ENCODE assay signal across 15 cellular contexts in the genomic region with DNA sequence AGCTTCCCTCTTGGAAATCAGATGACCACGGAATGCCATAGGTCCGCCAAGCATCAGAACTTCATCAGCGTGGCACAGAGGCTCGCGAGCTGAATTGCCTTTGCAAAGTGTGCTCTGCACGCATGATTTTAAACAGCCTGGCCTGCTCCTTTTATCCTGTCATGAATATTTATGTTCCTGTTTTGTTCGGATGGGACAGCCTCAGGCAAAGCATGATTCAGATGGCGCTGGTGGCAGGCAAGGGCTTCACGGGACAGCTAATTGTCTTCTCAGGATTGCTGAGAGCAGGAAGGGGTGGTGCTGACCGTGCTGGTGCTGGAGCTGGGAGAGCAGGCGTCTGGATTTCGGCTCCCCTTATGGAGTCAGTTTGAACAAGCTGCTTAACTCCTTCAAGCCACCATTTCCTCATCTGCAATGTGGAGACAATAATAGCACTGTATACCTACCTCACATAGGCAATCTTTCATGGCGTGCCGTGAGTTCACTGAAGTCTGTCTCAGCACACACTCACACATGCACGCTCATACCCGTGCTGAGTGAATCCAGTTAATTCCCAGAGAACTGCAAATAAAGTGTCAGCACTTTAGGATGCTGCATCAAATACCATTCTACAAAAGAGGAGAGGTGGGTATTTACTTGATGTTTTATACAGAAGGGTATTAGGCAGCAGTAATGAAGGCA.
DNase-seq lines count a peak whose midpoint lies in the region; ATAC-seq and TF ChIP-seq lines count a peak whose summit lies in the region.
"Had no signal": no experiment of that assay in that cellular context is flagged by ENCODE, and none has a peak within 500 bp of the region (broad histone marks: within the 10 kb centered on the region; RNA-seq: fewer than 3 reads in every experiment).

No MANE protein-coding gene starts in this region.

- TF ChIP-seq POLR2A in prostate gland (IDR thresholded peaks at IDR 0.05), result no peak

- H3K4me3 Mint-ChIP-seq in activated T-cell treated with anti-CD3 and anti-CD28 coated beads, Interleukin-2, amount 50 U/mL, for 24 hours, result no peak overlapping the region
- H3K4me3 Mint-ChIP-seq: stimulated activated naive CD8-positive, alpha-beta T cell treated with anti-CD3 and anti-CD28 coated beads, Interleukin-15, Interleukin-2, amounts not matched to agents 100 ng/mL and 50 ng/mL, for 24 hours had no signal

- WGBS in prostate gland, result 37% methylated on average over 16 of the region's 16 CpGs

- H3K27me3 Mint-ChIP-seq in activated T-cell treated with anti-CD3 and anti-CD28 coated beads, Interleukin-2, amount 50 U/mL, for 24 hours, result no peaks in the 10 kb centered on the region
- H3K27me3 Mint-ChIP-seq: stimulated activated naive CD8-positive, alpha-beta T cell treated with anti-CD3 and anti-CD28 coated beads, Interleukin-15, Interleukin-2, amounts not matched to agents 100 ng/mL and 50 ng/mL, for 24 hours had no signal

- TF ChIP-seq CTCF in fibroblast of villous mesenchyme (IDR thresholded peaks at IDR 0.05; ENCODE audit: insufficient read depth, low read depth, low read length) (no peak), prostate gland (IDR thresholded peaks at IDR 0.05) (no peak), WERI-Rb-1 (IDR thresholded peaks at IDR 0.05; ENCODE audit: low read depth, low read length) (no peak)

- H3K27ac Mint-ChIP-seq in activated T-cell treated with anti-CD3 and anti-CD28 coated beads, Interleukin-2, amount 50 U/mL, for 24 hours, result no peak overlapping the region
- H3K27ac Mint-ChIP-seq: stimulated activated naive CD8-positive, alpha-beta T cell treated with anti-CD3 and anti-CD28 coated beads, Interleukin-15, Interleukin-2, amounts not matched to agents 100 ng/mL and 50 ng/mL, for 24 hours had no signal

- no peak for ATAC-seq in GM18909 (IDR thresholded peaks at IDR 0.05; ENCODE audit: poor library complexity, unreplicated experiment)
- no peak for ATAC-seq in GM21381 (IDR thresholded peaks at IDR 0.05; ENCODE audit: unreplicated experiment)
- ATAC-seq: PC-3 had no signal

- H3K4me1 ChIP-seq in prostate gland (replicated peaks), result no peaks in the 10 kb centered on the region

- H3K27ac ChIP-seq in prostate gland (no peak overlapping the region), WERI-Rb-1 (no peak overlapping the region)
- H3K27ac ChIP-seq: VCaP had no signal

- no peaks in the 10 kb centered on the region for H3K4me1 Mint-ChIP-seq in activated T-cell treated with anti-CD3 and anti-CD28 coated beads, Interleukin-2, amount 50 U/mL, for 24 hours (ENCODE audit: low read depth)

- no peaks in the 10 kb centered on the region for H3K36me3 ChIP-seq in prostate gland
- no peaks in the 10 kb centered on the region for H3K36me3 ChIP-seq in WERI-Rb-1

- H3K27me3 ChIP-seq in prostate gland (replicated peaks; ENCODE audit: insufficient read depth) (no peaks in the 10 kb centered on the region), WERI-Rb-1 (ENCODE audit: insufficient read depth, low read depth, severe bottlenecking) (no peaks in the 10 kb centered on the region)

- H3K9me3 ChIP-seq in prostate gland (no peaks in the 10 kb centered on the region), WERI-Rb-1 (ENCODE audit: severe bottlenecking) (no peaks in the 10 kb centered on the region)

- no peaks in the 10 kb centered on the region for H3K9me3 Mint-ChIP-seq in activated T-cell treated with anti-CD3 and anti-CD28 coated beads, Interleukin-2, amount 50 U/mL, for 24 hours
- H3K9me3 Mint-ChIP-seq: stimulated activated naive CD8-positive, alpha-beta T cell treated with anti-CD3 and anti-CD28 coated beads, Interleukin-15, Interleukin-2, amounts not matched to agents 100 ng/mL and 50 ng/mL, for 24 hours had no signal

- intact Hi-C loops in prostate gland (cut with DNase I), result no loop called here

- no peaks in the 10 kb centered on the region for H3K36me3 Mint-ChIP-seq in activated T-cell treated with anti-CD3 and anti-CD28 coated beads, Interleukin-2, amount 50 U/mL, for 24 hours (ENCODE audit: low read depth)

- no peak overlapping the region for H3K4me3 ChIP-seq in fibroblast of villous mesenchyme (ENCODE audit: low read depth, low read length)
- no peak overlapping the region for H3K4me3 ChIP-seq in prostate gland
- no peak overlapping the region for H3K4me3 ChIP-seq in WERI-Rb-1 (ENCODE audit: low read depth, low read length)

- DNase-seq in ELF-1 (ENCODE audit: low read depth, low spot score) (peak; percentile 82), RPMI7951 (ENCODE audit: low read depth) (peak; percentile 90), fibroblast of villous mesenchyme (ENCODE audit: low read depth) (peak; percentile 61), prostate gland (ENCODE audit: low spot score) (peak; percentile 62), WERI-Rb-1 (no peak)
- no peak for DNase-seq in activated T-cell treated with anti-CD3 and anti-CD28 coated beads, Interleukin-2, amount 50 U/mL, for 24 hours
- DNase-seq: activated gamma-delta T cell, aorta, NCI-H187, NCI-H524, PC-3 had no signal

Comparison
In these comparisons a context has a peak if more than half of its experiments do, and no peak if none do; other contexts are left out.
1. DNase-seq: peak in ELF-1 (single experiment), RPMI7951 (single experiment), fibroblast of villous mesenchyme (single experiment) and prostate gland (single experiment); none in activated T-cell treated with anti-CD3 and anti-CD28 coated beads, Interleukin-2, amount 50 U/mL, for 24 hours (single experiment) and WERI-Rb-1 (single experiment).